ENCODE assay signal across 1 cellular context in the genomic region with DNA sequence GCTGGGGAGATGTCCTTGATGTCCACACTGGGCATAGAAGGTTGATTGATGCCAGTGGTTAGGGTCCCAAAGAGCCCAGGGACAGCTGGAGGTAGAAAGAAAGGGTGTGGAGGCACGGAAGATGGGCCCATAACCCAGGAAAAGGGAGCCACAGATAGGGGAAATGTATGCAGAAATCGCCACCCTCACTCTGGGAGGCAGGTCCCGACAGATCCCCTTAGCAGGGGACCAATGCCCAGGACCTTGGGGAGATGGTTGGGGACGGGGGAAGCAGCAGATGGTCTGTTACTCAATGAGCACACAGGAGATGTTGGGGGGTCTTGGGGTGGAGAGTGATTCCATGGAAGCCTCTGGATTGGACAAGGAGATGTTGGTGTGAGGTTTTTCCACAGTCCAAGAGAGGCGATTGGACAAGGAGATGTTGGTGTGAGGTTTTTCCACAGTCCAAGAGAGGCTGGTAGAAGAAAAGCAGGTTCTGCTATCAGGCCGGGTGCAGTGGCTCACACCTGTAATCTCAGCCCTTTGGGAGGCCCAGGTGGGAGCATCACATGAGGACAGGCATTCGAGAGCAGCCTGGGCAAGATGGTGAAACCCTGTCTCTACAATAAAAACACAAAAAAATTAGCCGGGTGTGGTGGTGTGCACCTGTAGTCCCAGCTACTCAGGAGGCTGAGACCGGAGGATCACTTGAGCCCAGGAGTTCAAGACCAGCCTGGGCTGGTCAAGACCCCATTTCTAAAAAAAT.
TF ChIP-seq lines count a peak whose summit lies in the region.

No MANE protein-coding gene starts in this region.

TF ChIP-seq in K562, 482 proteins besides CTCF, POLR2A, EP300 and RAD21:
- TF ChIP-seq ZNF274 (IDR thresholded peaks at IDR 0.05; ENCODE audit: borderline replicate concordance, low read depth, low read length) (no peak), POLR2G (IDR thresholded peaks at IDR 0.05; ENCODE audit: low read depth, low read length) (no peak), STAG1 (CRISPR knock-in tag; IDR thresholded peaks at IDR 0.05; ENCODE audit: borderline replicate concordance) (no peak), TARDBP (IDR thresholded peaks at IDR 0.05) (no peak), SMAD4 (CRISPR knock-in tag; conservative IDR thresholded peaks at IDR 0.05) (no peak), ZNF140 (CRISPR knock-in tag; IDR thresholded peaks at IDR 0.05) (no peak), SNRNP70 (optimal IDR thresholded peaks at IDR 0.05; ENCODE audit: low read depth, low read length) (no peak), CBX3 (IDR thresholded peaks at IDR 0.05; ENCODE audit: borderline replicate concordance in 1 of 2, low read length in 2 of 2) (no peak), IFI16 (CRISPR knock-in tag; IDR thresholded peaks at IDR 0.05) (no peak), NFYB (IDR thresholded peaks at IDR 0.05; ENCODE audit: extremely low read depth, insufficient read length) (no peak), ZNF507 (tag; conservative IDR thresholded peaks at IDR 0.05) (no peak)
- TF ChIP-seq, protein P1, sequence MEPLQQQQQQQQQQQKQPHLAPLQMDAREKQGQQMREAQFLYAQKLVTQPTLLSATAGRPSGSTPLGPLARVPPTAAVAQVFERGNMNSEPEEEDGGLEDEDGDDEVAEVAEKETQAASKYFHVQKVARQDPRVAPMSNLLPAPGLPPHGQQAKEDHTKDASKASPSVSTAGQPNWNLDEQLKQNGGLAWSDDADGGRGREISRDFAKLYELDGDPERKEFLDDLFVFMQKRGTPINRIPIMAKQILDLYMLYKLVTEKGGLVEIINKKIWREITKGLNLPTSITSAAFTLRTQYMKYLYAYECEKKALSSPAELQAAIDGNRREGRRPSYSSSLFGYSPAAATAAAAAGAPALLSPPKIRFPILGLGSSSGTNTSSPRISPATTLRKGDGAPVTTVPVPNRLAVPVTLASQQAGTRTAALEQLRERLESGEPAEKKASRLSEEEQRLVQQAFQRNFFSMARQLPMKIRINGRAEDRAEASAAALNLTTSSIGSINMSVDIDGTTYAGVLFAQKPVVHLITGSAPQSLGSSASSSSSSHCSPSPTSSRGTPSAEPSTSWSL (CRISPR knock-in tag; IDR thresholded peaks at IDR 0.05; ENCODE audit: borderline replicate concordance) = no peak
- TF ChIP-seq, protein P2, sequence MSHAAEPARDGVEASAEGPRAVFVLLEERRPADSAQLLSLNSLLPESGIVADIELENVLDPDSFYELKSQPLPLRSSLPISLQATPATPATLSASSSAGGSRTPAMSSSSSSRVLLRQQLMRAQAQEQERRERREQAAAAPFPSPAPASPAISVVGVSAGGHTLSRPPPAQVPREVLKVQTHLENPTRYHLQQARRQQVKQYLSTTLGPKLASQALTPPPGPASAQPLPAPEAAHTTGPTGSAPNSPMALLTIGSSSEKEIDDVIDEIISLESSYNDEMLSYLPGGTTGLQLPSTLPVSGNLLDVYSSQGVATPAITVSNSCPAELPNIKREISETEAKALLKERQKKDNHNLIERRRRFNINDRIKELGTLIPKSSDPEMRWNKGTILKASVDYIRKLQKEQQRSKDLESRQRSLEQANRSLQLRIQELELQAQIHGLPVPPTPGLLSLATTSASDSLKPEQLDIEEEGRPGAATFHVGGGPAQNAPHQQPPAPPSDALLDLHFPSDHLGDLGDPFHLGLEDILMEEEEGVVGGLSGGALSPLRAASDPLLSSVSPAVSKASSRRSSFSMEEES (CRISPR knock-in tag; IDR thresholded peaks at IDR 0.05) = no peak
